8 cellular contexts compared by ENCODE assay signal in genomic region chr10:12638103-12638502, GRCh38.
A peak's percentile ranks its signal among the peaks of the same experiment; 100 is the strongest.
DNase-seq lines count a peak whose midpoint lies in the region; ATAC-seq, FAIRE-seq and TF ChIP-seq lines count a peak whose summit lies in the region.

No MANE protein-coding gene starts in this region.

- H3K27me3 ChIP-seq in pancreas, result no peaks in the 10 kb centered on the region

- H3K9me3 ChIP-seq in pancreas, result no peaks in the 10 kb centered on the region

- DNase-seq in activated CD4-positive, alpha-beta T cell treated with anti-CD3 and anti-CD28 coated beads for 36 hours, result peak; percentile 74
- no peak for DNase-seq in activated CD4-positive, alpha-beta T cell treated with anti-CD3 and anti-CD28 coated beads, Interleukin-2, amount 50 U/mL, for 1 hour
- peak; percentile 12 for DNase-seq in NCI-H1417 treated with DMSO at 0.1 percent for 48 hours (lab: John Stamatoyannopoulos, UW)
- peak; percentile 27 for DNase-seq in T-helper 2 cell treated with Interferon-gamma antibody and Interleukin-4, amounts not matched to agents 5 μg/mL and 100 μg/mL, for 36 hours (ENCODE audit: low spot score)
- peak in 1 of 6 donors; percentile 37 for DNase-seq in pancreas
- no peak for DNase-seq in DMS114 treated with DMSO at 0.1 percent for 48 hours (lab: John Stamatoyannopoulos, UW; ENCODE audit: unreplicated experiment)
- no peak for DNase-seq in stimulated activated naive CD4-positive, alpha-beta T cell (lab: John Stamatoyannopoulos, UW)

- ATAC-seq in activated CD4-positive, alpha-beta T cell treated with anti-CD3 and anti-CD28 coated beads for 36 hours, result peak; percentile 49
- ATAC-seq in pancreas (peak in 3 of 4 donors; percentile 67 to 80 (median 77)), HG03378 (IDR thresholded peaks at IDR 0.05; ENCODE audit: unreplicated experiment) (no peak)

- intact Hi-C loops in activated CD4-positive, alpha-beta T cell treated with anti-CD3 and anti-CD28 coated beads for 36 hours (cut with DNase I, micrococcal nuclease), result loop anchor here in 1 of 2 experiments (5.0 kb wide), 1 partner anchor 46 kb away; no protein-coding TSS in a partner anchor
- intact Hi-C loops in pancreas (cut with DNase I), result no loop called here

- no peaks in the 10 kb centered on the region for H3K27me3 Mint-ChIP-seq in activated CD4-positive, alpha-beta T cell treated with anti-CD3 and anti-CD28 coated beads for 36 hours
- H3K27me3 Mint-ChIP-seq in T-helper 2 cell treated with Interferon-gamma antibody and Interleukin-4, amounts not matched to agents 5 μg/mL and 100 μg/mL, for 36 hours (ENCODE audit: low read depth), result no peaks in the 10 kb centered on the region

- FAIRE-seq in pancreas (lab: Jason Lieb, UNC), result no peak

- H3K36me3 ChIP-seq in pancreas, result no peaks in the 10 kb centered on the region

- no peaks in the 10 kb centered on the region for H3K36me3 Mint-ChIP-seq in activated CD4-positive, alpha-beta T cell treated with anti-CD3 and anti-CD28 coated beads for 36 hours (ENCODE audit: low read depth)
- no peaks in the 10 kb centered on the region for H3K36me3 Mint-ChIP-seq in T-helper 2 cell treated with Interferon-gamma antibody and Interleukin-4, amounts not matched to agents 5 μg/mL and 100 μg/mL, for 36 hours (ENCODE audit: low read depth)

- no peaks in the 10 kb centered on the region for H3K9me3 Mint-ChIP-seq in activated CD4-positive, alpha-beta T cell treated with anti-CD3 and anti-CD28 coated beads for 36 hours (ENCODE audit: low read depth)
- H3K9me3 Mint-ChIP-seq in T-helper 2 cell treated with Interferon-gamma antibody and Interleukin-4, amounts not matched to agents 5 μg/mL and 100 μg/mL, for 36 hours, result no peaks in the 10 kb centered on the region

- no peak overlapping the region for H3K27ac ChIP-seq in pancreas

- H3K4me3 Mint-ChIP-seq in activated CD4-positive, alpha-beta T cell treated with anti-CD3 and anti-CD28 coated beads for 36 hours, result no peak overlapping the region
- peak overlapping the region; percentile 10 for H3K4me3 Mint-ChIP-seq in T-helper 2 cell treated with Interferon-gamma antibody and Interleukin-4, amounts not matched to agents 5 μg/mL and 100 μg/mL, for 36 hours

- peaks cover 56% of the 10 kb centered on the region for H3K4me1 Mint-ChIP-seq in activated CD4-positive, alpha-beta T cell treated with anti-CD3 and anti-CD28 coated beads for 36 hours
- H3K4me1 Mint-ChIP-seq in T-helper 2 cell treated with Interferon-gamma antibody and Interleukin-4, amounts not matched to agents 5 μg/mL and 100 μg/mL, for 36 hours (ENCODE audit: low read depth), result peaks cover 40% of the 10 kb centered on the region

- POLR2A ChIA-PET in activated CD4-positive, alpha-beta T cell treated with anti-CD3 and anti-CD28 coated beads for 36 hours (lab: Charles Lee), result no interaction called here

- CTCF ChIA-PET in activated CD4-positive, alpha-beta T cell treated with anti-CD3 and anti-CD28 coated beads for 36 hours (lab: Charles Lee), result interaction anchor here (1.9 kb wide), 1 partner anchor 18 kb away, joined by 8 read pairs; no protein-coding TSS in a partner anchor

- H3K4me3 ChIP-seq in pancreas, result no peak overlapping the region

- 73 to 76% methylated on average over 7 of the region's 7 CpGs for WGBS in pancreas, 2 donors

- TF ChIP-seq CTCF in pancreas (IDR thresholded peaks at IDR 0.05), result no peak

- no peak overlapping the region for H3K27ac Mint-ChIP-seq in activated CD4-positive, alpha-beta T cell treated with anti-CD3 and anti-CD28 coated beads for 36 hours
- no peak overlapping the region for H3K27ac Mint-ChIP-seq in T-helper 2 cell treated with Interferon-gamma antibody and Interleukin-4, amounts not matched to agents 5 μg/mL and 100 μg/mL, for 36 hours

- H3K4me1 ChIP-seq in pancreas, result peaks cover 0 to 4% (median 0%) of the 10 kb centered on the region in 3 donors

Comparison
In these comparisons a context has a peak if more than half of its experiments do, and no peak if none do; other contexts are left out.
1. DNase-seq: peak in activated CD4-positive, alpha-beta T cell treated with anti-CD3 and anti-CD28 coated beads for 36 hours (single experiment), NCI-H1417 treated with DMSO at 0.1 percent for 48 hours (single experiment) and T-helper 2 cell treated with Interferon-gamma antibody and Interleukin-4, amounts not matched to agents 5 μg/mL and 100 μg/mL, for 36 hours (single experiment); none in activated CD4-positive, alpha-beta T cell treated with anti-CD3 and anti-CD28 coated beads, Interleukin-2, amount 50 U/mL, for 1 hour (single experiment), DMS114 treated with DMSO at 0.1 percent for 48 hours (single experiment) and stimulated activated naive CD4-positive, alpha-beta T cell (0 of 6).